Comparison of ENCODE assay signal across 24 cellular contexts in the genomic region with DNA sequence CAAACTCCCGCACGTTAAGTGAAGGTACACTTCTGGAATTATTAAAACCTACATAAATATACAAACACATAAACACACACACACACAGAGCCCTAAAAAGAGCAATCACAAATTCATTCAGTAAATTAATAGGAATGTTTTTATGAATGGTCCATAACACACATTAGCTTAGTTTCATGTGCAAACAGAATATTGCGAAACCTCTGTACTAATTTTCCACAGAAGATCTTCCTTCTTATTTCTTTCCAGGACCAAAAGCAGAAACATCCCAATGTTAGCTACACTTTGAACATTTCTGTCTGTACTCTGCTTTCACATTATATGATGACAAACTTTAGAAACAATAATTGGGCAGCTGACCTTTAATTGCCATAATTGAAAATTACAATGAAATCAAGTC.
"Had no signal": no experiment of that assay in that cellular context is flagged by ENCODE, and none has a peak within 500 bp of the region (broad histone marks: within the 10 kb centered on the region; RNA-seq: fewer than 3 reads in every experiment).

No MANE protein-coding gene starts in this region.

- H3K27ac ChIP-seq: dorsolateral prefrontal cortex, epithelial cell of prostate, esophagus muscularis mucosa, foreskin keratinocyte, hepatocyte, pancreas, spleen had no signal

- H3K9me3 Mint-ChIP-seq: central memory CD8-positive, alpha-beta T cell; neural crest cell; stimulated activated naive B cell treated with anti-CD40 and anti-IgM and Interleukin-4, amounts not matched to agents 10 μg/mL and 1 μg/mL and 100 μg/mL, for 72 hours had no signal

- H3K4me2 ChIP-seq: hepatocyte had no signal

- H3K9me3 ChIP-seq: esophagus muscularis mucosa, mucosa of descending colon, pancreas, spleen had no signal

- H3K36me3 Mint-ChIP-seq: naive thymus-derived CD8-positive, alpha-beta T cell; stimulated activated naive B cell treated with anti-CD40 and anti-IgM and Interleukin-4, amounts not matched to agents 10 μg/mL and 1 μg/mL and 100 μg/mL, for 72 hours had no signal

- DNase-seq: cortex of kidney; dorsolateral prefrontal cortex; effector CD8-positive, alpha-beta T cell; foreskin keratinocyte; head of caudate nucleus; kidney glomerular epithelial cell; mucosa of descending colon; naive thymus-derived CD8-positive, alpha-beta T cell; nucleus accumbens; pancreas; spleen; stimulated activated CD4-positive, alpha-beta T cell treated with anti-CD3 and anti-CD28 coated beads, Interleukin-15, amount 100 ng/mL, for 24 hours; stimulated activated CD4-positive, alpha-beta T cell treated with anti-CD3 and anti-CD28 coated beads, Interleukin-1b, Interleukin-23, amount 100 ng/mL, for 48 hours; stimulated activated CD4-positive, alpha-beta T cell treated with anti-CD3 and anti-CD28 coated beads, Interleukin-4, amount 100 ng/mL, for 4 hours; stimulated activated naive B cell treated with anti-CD40 and anti-IgM and Interleukin-4, amounts not matched to agents 10 μg/mL and 1 μg/mL and 100 μg/mL, for 72 hours; trophoblast cell had no signal

- H3K79me2 ChIP-seq: hepatocyte had no signal

- H3K27ac Mint-ChIP-seq: naive thymus-derived CD8-positive, alpha-beta T cell; progenitor cell of endocrine pancreas; stimulated activated naive B cell treated with anti-CD40 and anti-IgM and Interleukin-4, amounts not matched to agents 10 μg/mL and 1 μg/mL and 100 μg/mL, for 72 hours had no signal

- H3K27me3 Mint-ChIP-seq: central memory CD8-positive, alpha-beta T cell; naive thymus-derived CD8-positive, alpha-beta T cell; progenitor cell of endocrine pancreas; stimulated activated naive B cell treated with anti-CD40 and anti-IgM and Interleukin-4, amounts not matched to agents 10 μg/mL and 1 μg/mL and 100 μg/mL, for 72 hours had no signal

- FAIRE-seq: endometrium, pancreas had no signal

- ATAC-seq: foreskin keratinocyte; mucosa of descending colon; naive thymus-derived CD8-positive, alpha-beta T cell; pancreas; sciatic nerve; stimulated activated naive B cell treated with anti-CD40 and anti-IgM and Interleukin-4, amounts not matched to agents 10 μg/mL and 1 μg/mL and 100 μg/mL, for 72 hours had no signal

- H3K4me3 Mint-ChIP-seq: central memory CD8-positive, alpha-beta T cell; naive thymus-derived CD8-positive, alpha-beta T cell; neural crest cell; stimulated activated naive B cell treated with anti-CD40 and anti-IgM and Interleukin-4, amounts not matched to agents 10 μg/mL and 1 μg/mL and 100 μg/mL, for 72 hours had no signal

- H3K4me1 ChIP-seq: esophagus muscularis mucosa, foreskin keratinocyte, pancreas, spleen had no signal

- H3K4me1 Mint-ChIP-seq: central memory CD8-positive, alpha-beta T cell; naive thymus-derived CD8-positive, alpha-beta T cell; stimulated activated naive B cell treated with anti-CD40 and anti-IgM and Interleukin-4, amounts not matched to agents 10 μg/mL and 1 μg/mL and 100 μg/mL, for 72 hours had no signal

- H3K27me3 ChIP-seq: esophagus muscularis mucosa, foreskin keratinocyte, hepatocyte, pancreas, spleen had no signal

- H2AFZ ChIP-seq: hepatocyte had no signal

- H3K36me3 ChIP-seq: esophagus muscularis mucosa, pancreas, spleen had no signal

- H3K4me3 ChIP-seq: dorsolateral prefrontal cortex, esophagus muscularis mucosa, hepatocyte, mucosa of descending colon, pancreas, spleen had no signal
